1 cellular context compared by ENCODE assay signal in the genomic region with DNA sequence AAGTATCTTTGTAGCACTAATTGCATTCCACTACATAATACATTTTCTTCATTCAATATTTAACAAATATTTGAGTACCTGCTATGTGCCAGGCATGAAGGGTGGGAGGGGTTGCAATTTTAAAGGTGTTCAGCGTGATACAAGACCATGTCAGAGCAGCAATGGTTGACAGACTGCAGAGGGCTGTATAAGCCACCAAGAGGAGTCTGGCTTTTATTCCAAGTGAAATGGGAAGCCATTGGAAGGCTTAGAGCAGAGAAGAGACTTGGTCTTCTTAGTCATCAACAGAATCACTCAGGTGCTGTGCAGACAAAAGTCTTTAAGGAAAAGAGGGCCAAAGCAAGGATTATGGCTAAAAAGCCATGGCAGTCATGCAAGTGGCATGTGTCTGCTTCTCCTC.
TF ChIP-seq lines count a peak whose summit lies in the region.

No MANE protein-coding gene starts in this region.

TF ChIP-seq in WTC11, 78 proteins besides CTCF, POLR2A, EP300 and RAD21 (continued from another document):
- TF ChIP-seq, protein P1, sequence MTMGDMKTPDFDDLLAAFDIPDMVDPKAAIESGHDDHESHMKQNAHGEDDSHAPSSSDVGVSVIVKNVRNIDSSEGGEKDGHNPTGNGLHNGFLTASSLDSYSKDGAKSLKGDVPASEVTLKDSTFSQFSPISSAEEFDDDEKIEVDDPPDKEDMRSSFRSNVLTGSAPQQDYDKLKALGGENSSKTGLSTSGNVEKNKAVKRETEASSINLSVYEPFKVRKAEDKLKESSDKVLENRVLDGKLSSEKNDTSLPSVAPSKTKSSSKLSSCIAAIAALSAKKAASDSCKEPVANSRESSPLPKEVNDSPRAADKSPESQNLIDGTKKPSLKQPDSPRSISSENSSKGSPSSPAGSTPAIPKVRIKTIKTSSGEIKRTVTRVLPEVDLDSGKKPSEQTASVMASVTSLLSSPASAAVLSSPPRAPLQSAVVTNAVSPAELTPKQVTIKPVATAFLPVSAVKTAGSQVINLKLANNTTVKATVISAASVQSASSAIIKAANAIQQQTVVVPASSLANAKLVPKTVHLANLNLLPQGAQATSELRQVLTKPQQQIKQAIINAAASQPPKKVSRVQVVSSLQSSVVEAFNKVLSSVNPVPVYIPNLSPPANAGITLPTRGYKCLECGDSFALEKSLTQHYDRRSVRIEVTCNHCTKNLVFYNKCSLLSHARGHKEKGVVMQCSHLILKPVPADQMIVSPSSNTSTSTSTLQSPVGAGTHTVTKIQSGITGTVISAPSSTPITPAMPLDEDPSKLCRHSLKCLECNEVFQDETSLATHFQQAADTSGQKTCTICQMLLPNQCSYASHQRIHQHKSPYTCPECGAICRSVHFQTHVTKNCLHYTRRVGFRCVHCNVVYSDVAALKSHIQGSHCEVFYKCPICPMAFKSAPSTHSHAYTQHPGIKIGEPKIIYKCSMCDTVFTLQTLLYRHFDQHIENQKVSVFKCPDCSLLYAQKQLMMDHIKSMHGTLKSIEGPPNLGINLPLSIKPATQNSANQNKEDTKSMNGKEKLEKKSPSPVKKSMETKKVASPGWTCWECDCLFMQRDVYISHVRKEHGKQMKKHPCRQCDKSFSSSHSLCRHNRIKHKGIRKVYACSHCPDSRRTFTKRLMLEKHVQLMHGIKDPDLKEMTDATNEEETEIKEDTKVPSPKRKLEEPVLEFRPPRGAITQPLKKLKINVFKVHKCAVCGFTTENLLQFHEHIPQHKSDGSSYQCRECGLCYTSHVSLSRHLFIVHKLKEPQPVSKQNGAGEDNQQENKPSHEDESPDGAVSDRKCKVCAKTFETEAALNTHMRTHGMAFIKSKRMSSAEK (CRISPR knock-in tag; IDR thresholded peaks at IDR 0.05; ENCODE audit: borderline replicate concordance) = no peak
- TF ChIP-seq, protein P2, sequence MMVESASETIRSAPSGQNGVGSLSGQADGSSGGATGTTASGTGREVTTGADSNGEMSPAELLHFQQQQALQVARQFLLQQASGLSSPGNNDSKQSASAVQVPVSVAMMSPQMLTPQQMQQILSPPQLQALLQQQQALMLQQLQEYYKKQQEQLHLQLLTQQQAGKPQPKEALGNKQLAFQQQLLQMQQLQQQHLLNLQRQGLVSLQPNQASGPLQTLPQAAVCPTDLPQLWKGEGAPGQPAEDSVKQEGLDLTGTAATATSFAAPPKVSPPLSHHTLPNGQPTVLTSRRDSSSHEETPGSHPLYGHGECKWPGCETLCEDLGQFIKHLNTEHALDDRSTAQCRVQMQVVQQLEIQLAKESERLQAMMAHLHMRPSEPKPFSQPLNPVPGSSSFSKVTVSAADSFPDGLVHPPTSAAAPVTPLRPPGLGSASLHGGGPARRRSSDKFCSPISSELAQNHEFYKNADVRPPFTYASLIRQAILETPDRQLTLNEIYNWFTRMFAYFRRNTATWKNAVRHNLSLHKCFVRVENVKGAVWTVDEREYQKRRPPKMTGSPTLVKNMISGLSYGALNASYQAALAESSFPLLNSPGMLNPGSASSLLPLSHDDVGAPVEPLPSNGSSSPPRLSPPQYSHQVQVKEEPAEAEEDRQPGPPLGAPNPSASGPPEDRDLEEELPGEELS (CRISPR knock-in tag; IDR thresholded peaks at IDR 0.05) = no peak
